ENCODE assay signal across 13 cellular contexts in genomic region chr9:129501771-129502324, GRCh38.
A peak's percentile ranks its signal among the peaks of the same experiment; 100 is the strongest.
DNase-seq lines count a peak whose midpoint lies in the region; ATAC-seq and TF ChIP-seq lines count a peak whose summit lies in the region.
"Had no signal": no experiment of that assay in that cellular context is flagged by ENCODE, and none has a peak within 500 bp of the region (broad histone marks: within the 10 kb centered on the region; RNA-seq: fewer than 3 reads in every experiment).

No MANE protein-coding gene starts in this region.

- no peak overlapping the region for H3K4me3 ChIP-seq in CD8-positive, alpha-beta T cell (ENCODE audit: low read depth, low read length)
- no peak overlapping the region for H3K4me3 ChIP-seq in hepatocyte
- H3K4me3 ChIP-seq: GM23338, SJSA1 had no signal

- H3K9me2 ChIP-seq in hepatocyte (replicated peaks; ENCODE audit: insufficient read depth), result no peaks in the 10 kb centered on the region

- H3K36me3 ChIP-seq in CD8-positive, alpha-beta T cell (ENCODE audit: insufficient read depth, low read length), result no peaks in the 10 kb centered on the region
- H3K36me3 ChIP-seq in hepatocyte (replicated peaks; ENCODE audit: insufficient read depth, low read depth), result no peaks in the 10 kb centered on the region

- H3K36me3 Mint-ChIP-seq in CD8-positive, alpha-beta T cell, result no peaks in the 10 kb centered on the region
- no peaks in the 10 kb centered on the region for H3K36me3 Mint-ChIP-seq in progenitor cell of endocrine pancreas (ENCODE audit: insufficient read depth)

- H3K4me3 Mint-ChIP-seq in CD8-positive, alpha-beta T cell, result no peak overlapping the region
- H3K4me3 Mint-ChIP-seq in progenitor cell of endocrine pancreas (ENCODE audit: low read depth), result no peak overlapping the region
- H3K4me3 Mint-ChIP-seq: activated naive CD4-positive, alpha-beta T cell treated with anti-CD3 and anti-CD28 coated beads, Interleukin-2, amount 50 U/mL, for 24 hours; GM23338 had no signal

- H3K27me3 ChIP-seq in CD8-positive, alpha-beta T cell (ENCODE audit: insufficient read depth, low read length), result no peaks in the 10 kb centered on the region
- no peaks in the 10 kb centered on the region for H3K27me3 ChIP-seq in hepatocyte
- H3K27me3 ChIP-seq: SJSA1 had no signal

- H3K4me1 ChIP-seq in CD8-positive, alpha-beta T cell (ENCODE audit: insufficient read depth, low read length), result peaks cover 2% of the 10 kb centered on the region
- H3K4me1 ChIP-seq in hepatocyte (ENCODE audit: insufficient read depth), result peaks cover 42% of the 10 kb centered on the region

- H3K27me3 Mint-ChIP-seq in CD8-positive, alpha-beta T cell (ENCODE audit: low read depth), result no peaks in the 10 kb centered on the region
- no peaks in the 10 kb centered on the region for H3K27me3 Mint-ChIP-seq in progenitor cell of endocrine pancreas
- H3K27me3 Mint-ChIP-seq: activated naive CD4-positive, alpha-beta T cell treated with anti-CD3 and anti-CD28 coated beads, Interleukin-2, amount 50 U/mL, for 24 hours had no signal

- in situ Hi-C loops in SK-MEL-5 (cut with HindIII; ENCODE audit: low pct_unique_long_range_greater_than_20kb, low sequenced_read_pairs), result no loop called here

- no peak for ATAC-seq in CD8-positive, alpha-beta T cell
- no peak for ATAC-seq in HG02678 (IDR thresholded peaks at IDR 0.05; ENCODE audit: unreplicated experiment)
- no peak for ATAC-seq in left lobe of liver
- ATAC-seq in HG02840 (IDR thresholded peaks at IDR 0.05; ENCODE audit: low FRiP score, unreplicated experiment), result no peak
- ATAC-seq: GM23338 had no signal

- intact Hi-C loops in CD8-positive, alpha-beta T cell (cut with DNase I, micrococcal nuclease), result no loop called here

- no peak overlapping the region for H2AFZ ChIP-seq in hepatocyte
- H2AFZ ChIP-seq: GM23338 had no signal

- H4K20me1 ChIP-seq in hepatocyte (ENCODE audit: insufficient read depth, poor library complexity, severe bottlenecking), result no peaks in the 10 kb centered on the region

- H3K9me3 ChIP-seq in CD8-positive, alpha-beta T cell (ENCODE audit: low read length), result no peaks in the 10 kb centered on the region
- no peaks in the 10 kb centered on the region for H3K9me3 ChIP-seq in hepatocyte (ENCODE audit: low read depth)
- H3K9me3 ChIP-seq: SJSA1 had no signal

- POLR2A ChIA-PET in CD8-positive, alpha-beta T cell (lab: Charles Lee), result no interaction called here

- peaks cover 7% of the 10 kb centered on the region for H3K79me2 ChIP-seq in hepatocyte

- CTCF ChIA-PET in CD8-positive, alpha-beta T cell (lab: Charles Lee), result interaction anchor here (1.0 to 1.6 kb wide), 2 partner anchors 109 to 328 kb away, joined by 3 read pairs; no protein-coding TSS in a partner anchor

- H3K4me2 ChIP-seq in hepatocyte, result no peak overlapping the region
- H3K4me2 ChIP-seq: GM23338 had no signal

- H3K27ac ChIP-seq in CD8-positive, alpha-beta T cell (ENCODE audit: low read depth, low read length), result no peak overlapping the region
- peak overlapping the region; percentile 94 for H3K27ac ChIP-seq in hepatocyte
- H3K27ac ChIP-seq: C4-2B, SJSA1 had no signal

- peaks cover 6% of the 10 kb centered on the region for H3K4me1 Mint-ChIP-seq in CD8-positive, alpha-beta T cell (ENCODE audit: low read depth)
- H3K4me1 Mint-ChIP-seq in progenitor cell of endocrine pancreas (ENCODE audit: low read depth), result peaks cover 25% of the 10 kb centered on the region

- no peaks in the 10 kb centered on the region for H3K9me3 Mint-ChIP-seq in CD8-positive, alpha-beta T cell
- H3K9me3 Mint-ChIP-seq in progenitor cell of endocrine pancreas (ENCODE audit: low read depth), result no peaks in the 10 kb centered on the region
- H3K9me3 Mint-ChIP-seq: activated naive CD4-positive, alpha-beta T cell treated with anti-CD3 and anti-CD28 coated beads, Interleukin-2, amount 50 U/mL, for 24 hours; GM23338 had no signal

- peak overlapping the region; percentile 41 for H3K27ac Mint-ChIP-seq in CD8-positive, alpha-beta T cell
- peak overlapping the region; percentile 75 for H3K27ac Mint-ChIP-seq in progenitor cell of endocrine pancreas
- H3K27ac Mint-ChIP-seq: activated naive CD4-positive, alpha-beta T cell treated with anti-CD3 and anti-CD28 coated beads, Interleukin-2, amount 50 U/mL, for 24 hours; GM23338 had no signal

- 72% methylated on average over 4 of the region's 4 CpGs for WGBS in hepatocyte (ENCODE audit: low lambda C conversion rate, missing lambda C conversion rate)

- DNase-seq in CD8-positive, alpha-beta T cell, result no peak
- DNase-seq in SK-MEL-5 (ENCODE audit: low read depth, low spot score) (peak; percentile 50), hepatocyte (ENCODE audit: low spot score) (no peak), progenitor cell of endocrine pancreas (ENCODE audit: low spot score, unreplicated experiment) (no peak), DMS153 (lab: John Stamatoyannopoulos, UW) (no peak), left lobe of liver (ENCODE audit: low spot score) (no peak)
- DNase-seq: stimulated activated CD4-positive, alpha-beta T cell treated with anti-CD3 and anti-CD28 coated beads, Interleukin-2, amount 100 ng/mL, for 24 hours had no signal

- TF ChIP-seq CTCF in CD8-positive, alpha-beta T cell (IDR thresholded peaks at IDR 0.05), result no peak
- TF ChIP-seq CTCF in hepatocyte (IDR thresholded peaks at IDR 0.05; ENCODE audit: poor library complexity) (no peak), progenitor cell of endocrine pancreas (IDR thresholded peaks at IDR 0.05; ENCODE audit: unreplicated experiment) (no peak)
